Comparison of ENCODE assay signal across 17 cellular contexts in the genomic region with DNA sequence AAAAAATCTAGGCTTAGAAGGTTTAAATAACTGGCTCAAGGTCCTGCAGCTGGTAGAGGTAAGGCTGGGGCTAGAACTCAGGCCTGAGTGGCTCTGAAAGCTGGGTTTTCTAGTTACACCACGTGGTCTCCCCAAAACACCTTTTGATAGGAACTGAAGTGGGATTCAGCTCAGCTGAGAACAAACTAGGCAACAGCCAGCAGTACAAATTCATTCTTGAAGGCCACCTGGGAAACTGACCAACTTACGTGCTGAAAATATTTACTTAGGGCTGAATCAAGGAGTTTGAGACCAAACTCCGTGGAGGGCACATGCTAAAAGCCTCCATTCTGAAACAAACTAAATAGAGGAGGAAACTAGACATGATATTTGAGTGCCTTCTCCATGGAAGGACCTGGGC.
A peak's percentile ranks its signal among the peaks of the same experiment; 100 is the strongest.
DNase-seq lines count a peak whose midpoint lies in the region; ATAC-seq and TF ChIP-seq lines count a peak whose summit lies in the region.
"Had no signal": no experiment of that assay in that cellular context is flagged by ENCODE, and none has a peak within 500 bp of the region (broad histone marks: within the 10 kb centered on the region; RNA-seq: fewer than 3 reads in every experiment).

No MANE protein-coding gene starts in this region.

- TF ChIP-seq POLR2A in body of pancreas (IDR thresholded peaks at IDR 0.05), result no peak

- no peak overlapping the region for H3K4me3 ChIP-seq in OCI-LY1 (ENCODE audit: low read depth, low read length, poor library complexity, severe bottlenecking)
- H3K4me3 ChIP-seq in body of pancreas, result no peak overlapping the region
- H3K4me3 ChIP-seq: GM12878, GM23248 had no signal

- peaks cover 45% of the 10 kb centered on the region for H3K36me3 ChIP-seq in OCI-LY1 (ENCODE audit: insufficient read depth, low read length)
- peaks cover 0 to 12% of the 10 kb centered on the region in 2 donors for H3K36me3 ChIP-seq in body of pancreas (replicated peaks in 1 of 2; ENCODE audit: insufficient read depth in 1 of 2, low read depth in 2 of 2)

- WGBS in body of pancreas, 2 donors, result 25 to 39% methylated on average over 3 of the region's 3 CpGs

- no peaks in the 10 kb centered on the region for H3K79me2 ChIP-seq in OCI-LY1 (ENCODE audit: insufficient read depth, low read length)

- H3F3A ChIP-seq in OCI-LY1 (ENCODE audit: insufficient read depth, low read length), result no peaks in the 10 kb centered on the region

- H3K9me3 ChIP-seq in OCI-LY1 (ENCODE audit: low read length), result no peaks in the 10 kb centered on the region
- peaks cover 0 to 3% (median 0%) of the 10 kb centered on the region in 3 donors for H3K9me3 ChIP-seq in body of pancreas
- H3K9me3 ChIP-seq: Caco-2 had no signal

- H3K27ac ChIP-seq in OCI-LY1 (ENCODE audit: low read depth, low read length, poor library complexity, severe bottlenecking) (peak overlapping the region; percentile 37), body of pancreas (peak overlapping the region in 3 of 4 donors; percentile 0 to 46 (median 44))
- H3K27ac ChIP-seq: C4-2B, GM23248 had no signal

- intact Hi-C loops in body of pancreas (cut with DNase I), result no loop called here

- H3K9me2 ChIP-seq in OCI-LY1 (ENCODE audit: low read depth, low read length), result no peaks in the 10 kb centered on the region

- H3K27me3 ChIP-seq in OCI-LY1 (ENCODE audit: insufficient read depth, low read length) (no peaks in the 10 kb centered on the region), body of pancreas (no peaks in the 10 kb centered on the region)

- peaks cover 3% of the 10 kb centered on the region for H3K4me1 ChIP-seq in OCI-LY1 (ENCODE audit: insufficient read depth, low read length, severe bottlenecking)
- H3K4me1 ChIP-seq in body of pancreas, result peaks cover 72% of the 10 kb centered on the region

- H3K9ac ChIP-seq in OCI-LY1 (ENCODE audit: low read length), result no peak overlapping the region
- H3K9ac ChIP-seq: GM23248 had no signal

- DNase-seq in body of pancreas, result peak in 3 of 4 donors; percentile 42 to 52 (median 52)
- no peak for DNase-seq in left lobe of liver (ENCODE audit: low spot score)
- no peak for DNase-seq in DMS114 treated with DMSO at 0.1 percent for 48 hours (lab: John Stamatoyannopoulos, UW; ENCODE audit: unreplicated experiment)
- no peak for DNase-seq in HuH-7 (ENCODE audit: low spot score)
- DNase-seq in hypothalamus (lab: John Stamatoyannopoulos, UW), result no peak
- DNase-seq: Caco-2; CD4-positive, CD25-positive, alpha-beta regulatory T cell; CD8-positive, alpha-beta T cell; DMS79; EL; GDM1; GM23248; H7; HCEC 1CT had no signal

- peak; percentile 76 for ATAC-seq in body of pancreas
- ATAC-seq in left lobe of liver, result peak; percentile 16
- ATAC-seq: CD8-positive, alpha-beta T cell; GM12878 had no signal

- H2AFZ ChIP-seq in OCI-LY1 (ENCODE audit: low read length), result no peak overlapping the region
- H2AFZ ChIP-seq: GM23248 had no signal

- H3K4me2 ChIP-seq in OCI-LY1 (ENCODE audit: low read length), result no peak overlapping the region

- no peaks in the 10 kb centered on the region for H4K20me1 ChIP-seq in OCI-LY1 (ENCODE audit: insufficient read depth, low read length)

- no peak for TF ChIP-seq CTCF in OCI-LY1 (IDR thresholded peaks at IDR 0.05; ENCODE audit: low read length)
- TF ChIP-seq CTCF in body of pancreas (IDR thresholded peaks at IDR 0.05), result no peak

Comparison
In these comparisons a context has a peak if more than half of its experiments do, and no peak if none do; other contexts are left out.
1. DNase-seq: peak in body of pancreas (3 of 4); none in left lobe of liver (single experiment), DMS114 treated with DMSO at 0.1 percent for 48 hours (single experiment), HuH-7 (single experiment) and hypothalamus (0 of 51).